Comparison of ENCODE assay signal across 9 cellular contexts in genomic region chr3:48039487-48040190, GRCh38. TPM values are rescaled to one million over a fixed set of nuclear protein-coding genes. Genes with fewer than 3 reads are reported as not detected.
A peak's percentile ranks its signal among the peaks of the same experiment; 100 is the strongest.
DNase-seq lines count a peak whose midpoint lies in the region; ATAC-seq and TF ChIP-seq lines count a peak whose summit lies in the region.
"Had no signal": no experiment of that assay in that cellular context is flagged by ENCODE, and none has a peak within 500 bp of the region (broad histone marks: within the 10 kb centered on the region; RNA-seq: fewer than 3 reads in every experiment).

No MANE protein-coding gene starts in this region.

- H3K79me2 ChIP-seq in HCT116 (ENCODE audit: insufficient read depth, low read length), result peaks cover 82% of the 10 kb centered on the region

- H3K4me1 Mint-ChIP-seq in WTC11, result peaks cover 23% of the 10 kb centered on the region
- peaks cover 17% of the 10 kb centered on the region for H3K4me1 Mint-ChIP-seq in stimulated activated memory B cell treated with anti-CD40 and anti-IgM and Interleukin-4, amounts not matched to agents 10 μg/mL and 1 μg/mL and 100 μg/mL, for 72 hours

- peaks cover 58 to 73% of the 10 kb centered on the region in 2 experiments for H3K4me1 ChIP-seq in HCT116 (ENCODE audit: control insufficient read depth in 1 of 2, insufficient read depth in 2 of 2, low read length in 2 of 2)
- peaks cover 0 to 49% (median 30%) of the 10 kb centered on the region in 6 donors for H3K4me1 ChIP-seq in spleen

- TF ChIP-seq POLR2A in HCT116 (IDR thresholded peaks at IDR 0.05; ENCODE audit: borderline replicate concordance, extremely low read depth, insufficient read depth, insufficient read length), result no peak
- no peak for TF ChIP-seq POLR2A in spleen (IDR thresholded peaks at IDR 0.05)

- intact Hi-C loops in HCT116 (cut with micrococcal nuclease) (loop anchor here (5.0 kb wide), 1 partner anchor 48 kb away; no protein-coding TSS in a partner anchor), spleen (cut with DNase I; ENCODE audit: low total_unique reads) (no loop called here)

- H3K4me3 Mint-ChIP-seq in WTC11, result no peak overlapping the region
- no peak overlapping the region for H3K4me3 Mint-ChIP-seq in stimulated activated memory B cell treated with anti-CD40 and anti-IgM and Interleukin-4, amounts not matched to agents 10 μg/mL and 1 μg/mL and 100 μg/mL, for 72 hours
- H3K4me3 Mint-ChIP-seq: activated naive CD8-positive, alpha-beta T cell had no signal

- TF ChIP-seq CTCF in HCT116 (IDR thresholded peaks at IDR 0.05 in 2 of 3, conservative IDR thresholded peaks at IDR 0.05 in 1 of 3; ENCODE audit: borderline replicate concordance in 1 of 3, insufficient read depth in 1 of 3, low read depth in 2 of 3, low read length in 2 of 3) (no peak), WTC11 (IDR thresholded peaks at IDR 0.05) (no peak), spleen (IDR thresholded peaks at IDR 0.05 in 8 of 11, conservative IDR thresholded peaks at IDR 0.05 in 3 of 11) (no peak)

- no peak for TF ChIP-seq RAD21 in HCT116 (IDR thresholded peaks at IDR 0.05; ENCODE audit: low read depth)

- H3K27me3 ChIP-seq in HCT116 (ENCODE audit: insufficient read depth, low read length), result no peaks in the 10 kb centered on the region
- no peaks in the 10 kb centered on the region for H3K27me3 ChIP-seq in spleen (replicated peaks in 1 of 7)

- CTCF ChIA-PET in HCT116 (lab: Charles Lee), result no interaction called here
- CTCF ChIA-PET in WTC11 (lab: Charles Lee), result interaction anchor here (0.8 to 1.3 kb wide), 3 partner anchors 13 to 112 kb away, joined by 3 to 7 read pairs (median 3); no protein-coding TSS in a partner anchor

- BruUV-seq in HCT116 (replicated peaks; lab: Mats Ljungman, UMichigan), result TSS peak; percentile 55

- POLR2A ChIA-PET in HCT116 (lab: Charles Lee), result no interaction called here
- POLR2A ChIA-PET in WTC11 (lab: Charles Lee), result interaction anchor here (0.6 to 1.5 kb wide), 5 partner anchors 20 to 112 kb away, joined by 3 to 4 read pairs (median 4); no protein-coding TSS in a partner anchor

- H3K4me3 ChIP-seq in HCT116 (replicated peaks in 1 of 2; ENCODE audit: low read depth in 1 of 2, low read length in 2 of 2), result peak overlapping the region in 1 of 2 experiments; percentile 23; a peak in 2 of 4 replicates
- H3K4me3 ChIP-seq in spleen, result no peak overlapping the region

- WGBS in spleen, 5 donors, result 8 to 26% (median 14%) methylated on average over 1 of the region's 1 CpG

- peak overlapping the region; percentile 91 for H3K27ac Mint-ChIP-seq in WTC11
- H3K27ac Mint-ChIP-seq in stimulated activated memory B cell treated with anti-CD40 and anti-IgM and Interleukin-4, amounts not matched to agents 10 μg/mL and 1 μg/mL and 100 μg/mL, for 72 hours, result no peak overlapping the region
- H3K27ac Mint-ChIP-seq: activated naive CD8-positive, alpha-beta T cell had no signal

- H3K27ac ChIP-seq in HCT116 (ENCODE audit: low read depth, low read length), result peak overlapping the region; percentile 81
- peak overlapping the region in 7 of 8 donors; percentile 37 to 73 (median 58) for H3K27ac ChIP-seq in spleen

- DNase-seq in HCT116 (ENCODE audit: low read depth, low spot score), result peak; percentile 74
- DNase-seq in WTC11 (ENCODE audit: low spot score), result no peak
- DNase-seq in iPS DF 4.7 (ENCODE audit: extremely low read depth, low spot score), result peak; percentile 22
- no peak for DNase-seq in spleen
- no peak for DNase-seq in NCI-H146 treated with DMSO at 0.1 percent for 48 hours (lab: John Stamatoyannopoulos, UW; ENCODE audit: unreplicated experiment)

- no peak overlapping the region for H2AFZ ChIP-seq in HCT116 (ENCODE audit: low read depth, low read length, poor library complexity, severe bottlenecking)

- H3K9me3 ChIP-seq in HCT116 (ENCODE audit: control insufficient read depth in 1 of 2, insufficient read depth in 1 of 2, low read depth in 1 of 2, low read length in 2 of 2), result no peaks in the 10 kb centered on the region
- H3K9me3 ChIP-seq in spleen, result no peaks in the 10 kb centered on the region

- H3K9me2 ChIP-seq in HCT116 (ENCODE audit: insufficient read depth), result no peaks in the 10 kb centered on the region

- H3K9ac ChIP-seq in HCT116 (ENCODE audit: low read length), result peak overlapping the region; percentile 53

- peak; percentile 62 for ATAC-seq in HCT116
- peak; percentile 59 for ATAC-seq in WTC11
- no peak for ATAC-seq in HG02852 (IDR thresholded peaks at IDR 0.05; ENCODE audit: unreplicated experiment)
- no peak for ATAC-seq in stimulated activated memory B cell treated with anti-CD40 and anti-IgM and Interleukin-4, amounts not matched to agents 10 μg/mL and 1 μg/mL and 100 μg/mL, for 72 hours
- ATAC-seq in HG03571 (IDR thresholded peaks at IDR 0.05; ENCODE audit: unreplicated experiment), result no peak

- no peaks in the 10 kb centered on the region for H3K36me3 Mint-ChIP-seq in WTC11
- peaks cover 8% of the 10 kb centered on the region for H3K36me3 Mint-ChIP-seq in stimulated activated memory B cell treated with anti-CD40 and anti-IgM and Interleukin-4, amounts not matched to agents 10 μg/mL and 1 μg/mL and 100 μg/mL, for 72 hours

- RAD21 ChIA-PET in HCT116 (lab: Charles Lee; ENCODE audit: low non-redundant PET in 1 of 2, low total read pairs in 2 of 2, uncharacterized antibody in 2 of 2, unreplicated experiment in 2 of 2), result no interaction called here

- H3K36me3 ChIP-seq in HCT116 (ENCODE audit: control insufficient read depth in 1 of 2, insufficient read depth in 2 of 2, low read length in 2 of 2) (no peaks in the 10 kb centered on the region), spleen (no peaks in the 10 kb centered on the region)

- no peaks in the 10 kb centered on the region for H3K27me3 Mint-ChIP-seq in WTC11 (ENCODE audit: low read depth)
- H3K27me3 Mint-ChIP-seq in stimulated activated memory B cell treated with anti-CD40 and anti-IgM and Interleukin-4, amounts not matched to agents 10 μg/mL and 1 μg/mL and 100 μg/mL, for 72 hours, result no peaks in the 10 kb centered on the region
- H3K27me3 Mint-ChIP-seq: activated naive CD8-positive, alpha-beta T cell had no signal

- peak overlapping the region; percentile 66 for H3K4me2 ChIP-seq in HCT116 (ENCODE audit: low read length)

- H4K20me1 ChIP-seq in HCT116 (ENCODE audit: insufficient read depth), result no peaks in the 10 kb centered on the region; the same call in 1 of the 2 replicates

- no peaks in the 10 kb centered on the region for H3K9me3 Mint-ChIP-seq in WTC11
- H3K9me3 Mint-ChIP-seq in stimulated activated memory B cell treated with anti-CD40 and anti-IgM and Interleukin-4, amounts not matched to agents 10 μg/mL and 1 μg/mL and 100 μg/mL, for 72 hours, result no peaks in the 10 kb centered on the region

TF ChIP-seq in HCT116, 20 proteins besides CTCF, POLR2A, EP300 and RAD21 (continues in another document):
- peak; percentile 55; the same call in 1 of the 2 replicates for TF ChIP-seq SIN3A (IDR thresholded peaks at IDR 0.05; ENCODE audit: low read depth)
- peak; percentile 35; the same call in 1 of the 2 replicates for TF ChIP-seq JUND (IDR thresholded peaks at IDR 0.05)
- TF ChIP-seq CBX3 (IDR thresholded peaks at IDR 0.05; ENCODE audit: low read depth), result no peak
- no peak for TF ChIP-seq EZH2 (IDR thresholded peaks at IDR 0.05)
- TF ChIP-seq POLR2AphosphoS5 (IDR thresholded peaks at IDR 0.05; ENCODE audit: low read depth, low read length), result no peak
- TF ChIP-seq ZBTB33 (IDR thresholded peaks at IDR 0.05; ENCODE audit: extremely low read depth, insufficient replicate concordance, low read length), result no peak
- no peak for TF ChIP-seq ZFX (IDR thresholded peaks at IDR 0.05)
- no peak for TF ChIP-seq EGR1 (IDR thresholded peaks at IDR 0.05; ENCODE audit: low read depth)

TF ChIP-seq in WTC11, 78 proteins besides CTCF, POLR2A, EP300 and RAD21:
- no peak for TF ChIP-seq NFATC4 (CRISPR knock-in tag; IDR thresholded peaks at IDR 0.05)
- TF ChIP-seq GABPB1 (CRISPR knock-in tag; IDR thresholded peaks at IDR 0.05), result no peak
- TF ChIP-seq CREM (CRISPR knock-in tag; IDR thresholded peaks at IDR 0.05), result no peak
- no peak for TF ChIP-seq IRF1 (CRISPR knock-in tag; IDR thresholded peaks at IDR 0.05)
- TF ChIP-seq ZNF396 (CRISPR knock-in tag; IDR thresholded peaks at IDR 0.05; ENCODE audit: borderline replicate concordance), result no peak
- no peak for TF ChIP-seq SMAD3 (CRISPR knock-in tag; IDR thresholded peaks at IDR 0.05; ENCODE audit: borderline replicate concordance)
- TF ChIP-seq ATF2 (CRISPR knock-in tag; IDR thresholded peaks at IDR 0.05; ENCODE audit: borderline replicate concordance, low read depth), result no peak

RNA-seq across cellular contexts. Expression of gene MAP4, which starts 23.4 kb away (rescaled TPM):
- total RNA-seq in HCT116 (2021; ENCODE audit: unreplicated experiment), result 200 TPM
- 120 and 128 TPM in 2 replicates for polyA plus RNA-seq in HCT116 (2012)
- total RNA-seq in WTC11 (2021), result 164 to 199 TPM (median 171 TPM) in 3 replicates
- total RNA-seq in spleen, result 100 to 1,000 TPM in 5 of 7 donors, 10 to 100 TPM in 2; 92.9 to 163 (median 109) TPM
- 10 to 100 TPM; 22.3 to 51.4 (median 25.0) TPM for polyA plus RNA-seq in spleen

Comparison
In these comparisons a context has a peak if more than half of its experiments do, and no peak if none do; other contexts are left out.
1. ATAC-seq: peak in HCT116 (single experiment) and WTC11 (single experiment); none in HG02852 (single experiment), stimulated activated memory B cell treated with anti-CD40 and anti-IgM and Interleukin-4, amounts not matched to agents 10 μg/mL and 1 μg/mL and 100 μg/mL, for 72 hours (single experiment) and HG03571 (single experiment).
2. DNase-seq: peak in HCT116 (single experiment) and iPS DF 4.7 (single experiment); none in WTC11 (single experiment), spleen (single experiment) and NCI-H146 treated with DMSO at 0.1 percent for 48 hours (single experiment).
3. Of the 4 proteins assayed by ChIP-seq in both WTC11 and HCT116: peak only in WTC11: none; only in HCT116: MAX and SP1; in both: none; in neither: 2.